In the genomic region with DNA sequence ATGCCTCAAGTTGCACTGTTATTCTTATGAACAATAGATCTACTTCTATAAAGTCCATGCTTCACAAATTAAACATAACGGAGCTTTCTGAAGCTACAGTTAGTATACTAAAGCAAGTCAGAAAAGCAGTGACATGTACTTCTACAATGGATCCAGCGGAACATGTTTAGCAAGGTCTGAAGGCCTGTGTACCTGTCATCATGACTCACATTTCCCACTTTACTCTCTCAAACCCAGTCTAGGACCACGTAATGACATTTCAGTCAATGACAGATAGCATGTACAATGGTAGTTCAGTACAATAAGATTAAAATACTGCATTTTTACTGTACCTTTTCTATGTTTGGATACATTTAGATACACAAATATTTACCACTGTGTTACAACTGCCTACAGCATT, we compare ENCODE assay signal across 19 cellular contexts.
DNase-seq lines count a peak whose midpoint lies in the region; ATAC-seq and TF ChIP-seq lines count a peak whose summit lies in the region.
"Had no signal": no experiment of that assay in that cellular context is flagged by ENCODE, and none has a peak within 500 bp of the region (broad histone marks: within the 10 kb centered on the region; RNA-seq: fewer than 3 reads in every experiment).

No MANE protein-coding gene starts in this region.

- no peaks in the 10 kb centered on the region for H3K27me3 ChIP-seq in mammary epithelial cell (ENCODE audit: insufficient read depth, low read length)
- no peaks in the 10 kb centered on the region for H3K27me3 ChIP-seq in breast epithelium

- H3K27ac ChIP-seq in mammary epithelial cell (ENCODE audit: insufficient read depth, low read depth, low read length): no peak overlapping the region
- no peak overlapping the region for H3K27ac ChIP-seq in breast epithelium
- H3K27ac ChIP-seq: 22Rv1 had no signal

- BruUV-seq in mammary epithelial cell (replicated peaks; lab: Mats Ljungman, UMichigan): no TSS peak

- H3K27me3 Mint-ChIP-seq in nephron progenitor cell (ENCODE audit: low read depth, poor library complexity): no peaks in the 10 kb centered on the region

- in situ Hi-C loops in mammary epithelial cell (cut with MboI; ENCODE audit: low sequenced_read_pairs in 2 of 2): no loop called here

- no peak overlapping the region for H3K4me2 ChIP-seq in mammary epithelial cell (ENCODE audit: insufficient read depth, low read depth, low read length)

- H3K4me3 Mint-ChIP-seq in nephron progenitor cell: no peak overlapping the region
- H3K4me3 Mint-ChIP-seq: CD14-positive monocyte had no signal

- 92% methylated on average over 3 of the region's 3 CpGs for WGBS in mammary epithelial cell (ENCODE audit: low coverage, missing lambda C conversion rate)

- H3K4me3 ChIP-seq in mammary epithelial cell (replicated peaks in 1 of 3; ENCODE audit: insufficient read depth in 1 of 3, low read depth in 2 of 3, low read length in 3 of 3): no peak overlapping the region
- no peak overlapping the region for H3K4me3 ChIP-seq in breast epithelium

- no peaks in the 10 kb centered on the region for H3K4me1 ChIP-seq in mammary epithelial cell (ENCODE audit: insufficient read depth, low read length)
- H3K4me1 ChIP-seq in breast epithelium: no peaks in the 10 kb centered on the region

- no peaks in the 10 kb centered on the region for H3K4me1 Mint-ChIP-seq in nephron progenitor cell
- H3K4me1 Mint-ChIP-seq: CD14-positive monocyte had no signal

- intact Hi-C loops in mammary epithelial cell (cut with micrococcal nuclease): no loop called here
- intact Hi-C loops in breast epithelium (cut with DNase I; ENCODE audit: low total_unique reads): no loop called here

- CTCF ChIA-PET in mammary epithelial cell (lab: Charles Lee; ENCODE audit: low non-redundant PET): no interaction called here

- no peak for ATAC-seq in GM21447 (IDR thresholded peaks at IDR 0.05; ENCODE audit: unreplicated experiment)
- ATAC-seq in GM21360 (IDR thresholded peaks at IDR 0.05; ENCODE audit: unreplicated experiment): no peak

- peaks cover 8% of the 10 kb centered on the region for H3K9me3 Mint-ChIP-seq in nephron progenitor cell

- H3K36me3 ChIP-seq in mammary epithelial cell (ENCODE audit: insufficient read depth, low read length) (peaks cover 12% of the 10 kb centered on the region), breast epithelium (no peaks in the 10 kb centered on the region)

- no peak for TF ChIP-seq CTCF in mammary epithelial cell (conservative IDR thresholded peaks at IDR 0.05 in 1 of 2, IDR thresholded peaks at IDR 0.05 in 1 of 2; ENCODE audit: extremely low read depth in 1 of 2, insufficient read depth in 1 of 2, low read depth in 1 of 2, low read length in 2 of 2)
- no peak for TF ChIP-seq CTCF in breast epithelium (IDR thresholded peaks at IDR 0.05)
- TF ChIP-seq CTCF in nephron progenitor cell (IDR thresholded peaks at IDR 0.05): no peak

- H3K9me3 ChIP-seq in mammary epithelial cell (replicated peaks; ENCODE audit: insufficient read depth, low read length): no peaks in the 10 kb centered on the region
- no peaks in the 10 kb centered on the region for H3K9me3 ChIP-seq in breast epithelium

- DNase-seq in DMS53 (lab: John Stamatoyannopoulos, UW) (peak; percentile 23), DMS53 treated with DMSO at 0.1 percent for 48 hours (lab: John Stamatoyannopoulos, UW; ENCODE audit: unreplicated experiment) (no peak), mammary epithelial cell (peak; percentile 20), breast epithelium (ENCODE audit: low spot score in 2 of 2) (no peak), nephron progenitor cell (no peak), NCI-H1417 treated with DMSO at 0.1 percent for 48 hours (lab: John Stamatoyannopoulos, UW) (no peak)
- DNase-seq: GDM1, GOT3, KG1, NCI-H1105 treated with DMSO at 0.1 percent for 48 hours, NCI-H2107, NCI-H510A, NCI-H774, OCI-M1, RPMI8226 had no signal

- H3K27ac Mint-ChIP-seq in nephron progenitor cell: peak overlapping the region; percentile 34
- H3K27ac Mint-ChIP-seq: CD14-positive monocyte had no signal

- H3K36me3 Mint-ChIP-seq in nephron progenitor cell (ENCODE audit: low read depth): peaks cover 24% of the 10 kb centered on the region

- H4K20me1 ChIP-seq in mammary epithelial cell (ENCODE audit: insufficient read depth, low read length): no peaks in the 10 kb centered on the region

- TF ChIP-seq POLR2A in breast epithelium (IDR thresholded peaks at IDR 0.05): no peak

- dilution Hi-C loops in mammary epithelial cell (cut with HindIII; ENCODE audit: low sequenced_read_pairs): no loop called here

- H3K9ac ChIP-seq in mammary epithelial cell (ENCODE audit: insufficient read depth, low read length): no peak overlapping the region

- H3K79me2 ChIP-seq in mammary epithelial cell (ENCODE audit: insufficient read depth, low read length): no peaks in the 10 kb centered on the region

- no peak overlapping the region for H2AFZ ChIP-seq in mammary epithelial cell (ENCODE audit: low read depth, low read length)

Comparison
In these comparisons a context has a peak if more than half of its experiments do, and no peak if none do; other contexts are left out.
1. DNase-seq: peak in DMS53 (single experiment) and mammary epithelial cell (single experiment); none in DMS53 treated with DMSO at 0.1 percent for 48 hours (single experiment), breast epithelium (0 of 2), nephron progenitor cell (single experiment) and NCI-H1417 treated with DMSO at 0.1 percent for 48 hours (single experiment).